Comparison of ENCODE assay signal across 8 cellular contexts in the genomic region with DNA sequence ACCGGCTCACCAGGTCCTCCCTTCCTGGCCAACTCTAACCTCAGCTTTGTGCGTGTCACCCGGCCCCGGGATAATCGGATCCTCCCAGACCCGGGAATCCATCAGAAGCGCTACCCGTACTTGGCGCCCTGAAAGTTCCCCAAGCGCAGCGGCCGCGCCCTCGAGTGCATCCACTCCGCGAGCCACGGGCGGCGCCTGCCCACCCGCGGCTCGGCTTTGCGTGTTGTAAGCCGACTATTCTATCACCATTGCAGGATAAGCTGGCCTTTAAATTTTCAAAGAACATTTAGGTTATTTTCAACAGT. TPM values are rescaled to one million over a fixed set of nuclear protein-coding genes. Genes with fewer than 3 reads are reported as not detected.
DNase-seq lines count a peak whose midpoint lies in the region; ATAC-seq and TF ChIP-seq lines count a peak whose summit lies in the region.

No MANE protein-coding gene starts in this region.

- H3K27me3 Mint-ChIP-seq in activated T-cell treated with anti-CD3 and anti-CD28 coated beads, Interleukin-2, amount 50 U/mL, for 24 hours, result peaks cover 31% of the 10 kb centered on the region
- H3K27me3 Mint-ChIP-seq in glutamatergic neuron (ENCODE audit: unreplicated experiment), result peaks cover 12% of the 10 kb centered on the region

- DNase-seq in G401 (ENCODE audit: low spot score), result peak; percentile 28
- no peak for DNase-seq in activated T-cell treated with anti-CD3 and anti-CD28 coated beads, Interleukin-2, amount 50 U/mL, for 24 hours
- DNase-seq in glutamatergic neuron, result peak; percentile 24
- DNase-seq in cerebellum (ENCODE audit: low spot score), result no peak
- DNase-seq in DMS53 (lab: John Stamatoyannopoulos, UW), result no peak

- no peaks in the 10 kb centered on the region for H3K36me3 ChIP-seq in parathyroid adenoma (ENCODE audit: control insufficient read depth, insufficient read depth, low read length)

- H3K9me3 ChIP-seq in parathyroid adenoma (ENCODE audit: control insufficient read depth, low read length), result no peaks in the 10 kb centered on the region

- H3K36me3 Mint-ChIP-seq in activated T-cell treated with anti-CD3 and anti-CD28 coated beads, Interleukin-2, amount 50 U/mL, for 24 hours (ENCODE audit: low read depth), result peaks cover 18% of the 10 kb centered on the region
- H3K36me3 Mint-ChIP-seq in glutamatergic neuron (ENCODE audit: unreplicated experiment), result no peaks in the 10 kb centered on the region

- H3K4me2 ChIP-seq in parathyroid adenoma (ENCODE audit: low read length), result no peak overlapping the region

- no peaks in the 10 kb centered on the region for H3K27me3 ChIP-seq in parathyroid adenoma (ENCODE audit: control insufficient read depth, insufficient read depth, low read length)

- H3K4me1 ChIP-seq in parathyroid adenoma, result no peaks in the 10 kb centered on the region

- H3K27ac Mint-ChIP-seq in activated T-cell treated with anti-CD3 and anti-CD28 coated beads, Interleukin-2, amount 50 U/mL, for 24 hours, result peak overlapping the region; percentile 95
- no peak overlapping the region for H3K27ac Mint-ChIP-seq in glutamatergic neuron (ENCODE audit: unreplicated experiment)

- in situ Hi-C loops in G401 (cut with HindIII; ENCODE audit: low sequenced_read_pairs), result no loop called here

- H3K27ac ChIP-seq in parathyroid adenoma, result peak overlapping the region; percentile 97

- no peaks in the 10 kb centered on the region for H3K79me2 ChIP-seq in parathyroid adenoma

- H3K4me1 Mint-ChIP-seq in activated T-cell treated with anti-CD3 and anti-CD28 coated beads, Interleukin-2, amount 50 U/mL, for 24 hours (ENCODE audit: low read depth), result peaks cover 39% of the 10 kb centered on the region
- no peaks in the 10 kb centered on the region for H3K4me1 Mint-ChIP-seq in glutamatergic neuron (ENCODE audit: low read depth, unreplicated experiment)

- H3K9me3 Mint-ChIP-seq in activated T-cell treated with anti-CD3 and anti-CD28 coated beads, Interleukin-2, amount 50 U/mL, for 24 hours, result no peaks in the 10 kb centered on the region
- H3K9me3 Mint-ChIP-seq in glutamatergic neuron (ENCODE audit: unreplicated experiment), result peaks cover 9% of the 10 kb centered on the region

- H3K4me3 ChIP-seq in parathyroid adenoma (ENCODE audit: low read depth, low read length), result peak overlapping the region; percentile 80

- no peak for ATAC-seq in GM19395 (IDR thresholded peaks at IDR 0.05; ENCODE audit: unreplicated experiment)
- no peak for ATAC-seq in HG03159 (IDR thresholded peaks at IDR 0.05; ENCODE audit: unreplicated experiment)

- no peak overlapping the region for H3K9ac ChIP-seq in parathyroid adenoma

- TF ChIP-seq CTCF in glutamatergic neuron (IDR thresholded peaks at IDR 0.05; ENCODE audit: partially characterized antibody, unreplicated experiment), result no peak
- no peak for TF ChIP-seq CTCF in parathyroid adenoma (IDR thresholded peaks at IDR 0.05)

- peak overlapping the region; percentile 83 for H3K4me3 Mint-ChIP-seq in activated T-cell treated with anti-CD3 and anti-CD28 coated beads, Interleukin-2, amount 50 U/mL, for 24 hours
- H3K4me3 Mint-ChIP-seq in glutamatergic neuron (ENCODE audit: unreplicated experiment), result peak overlapping the region; percentile 25

- H2AFZ ChIP-seq in parathyroid adenoma, result peak overlapping the region; percentile 13

RNA-seq across cellular contexts. Expression of a gene that starts 35.7 kb away (rescaled TPM):
- total RNA-seq in G401 (2014; rRNA removed; shearing (Covaris generic)), result 1.3 TPM in 1 of 2 replicates, not detected in the other
- total RNA-seq in glutamatergic neuron (ENCODE audit: unreplicated experiment) (not detected), cerebellum (not detected)

Comparison
In these comparisons a context has a peak if more than half of its experiments do, and no peak if none do; other contexts are left out.
1. DNase-seq: peak in G401 (single experiment) and glutamatergic neuron (single experiment); none in activated T-cell treated with anti-CD3 and anti-CD28 coated beads, Interleukin-2, amount 50 U/mL, for 24 hours (single experiment), cerebellum (single experiment) and DMS53 (single experiment).